Comparison of ENCODE assay signal across 31 cellular contexts in the genomic region with DNA sequence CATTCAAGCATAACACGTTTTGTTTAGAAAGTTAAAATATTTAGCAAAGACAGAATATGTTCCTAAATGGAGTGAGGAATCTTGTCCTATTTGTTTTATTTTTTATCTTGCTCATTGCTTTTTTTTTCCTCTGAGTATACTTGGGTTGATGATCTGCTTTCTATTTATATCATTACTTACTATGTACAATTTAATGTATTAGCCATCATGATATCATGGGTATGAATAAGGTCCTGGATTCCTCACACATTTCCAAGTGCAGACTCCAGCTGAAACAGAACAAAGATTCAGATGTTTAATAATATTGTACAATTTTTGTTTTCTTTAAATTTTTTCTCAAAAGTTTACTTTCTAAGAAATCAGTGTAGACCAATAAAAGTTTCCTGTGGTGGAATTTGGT.
"Had no signal": no experiment of that assay in that cellular context is flagged by ENCODE, and none has a peak within 500 bp of the region (broad histone marks: within the 10 kb centered on the region; RNA-seq: fewer than 3 reads in every experiment).

No MANE protein-coding gene starts in this region.

- H3K27ac ChIP-seq: ascending aorta, brain microvascular endothelial cell, coronary artery, esophagus muscularis mucosa, foreskin keratinocyte, gastroesophageal sphincter, heart right ventricle, VCaP had no signal

- H3K9me3 Mint-ChIP-seq: activated CD4-positive, alpha-beta memory T cell treated with anti-CD3 and anti-CD28 coated beads, Interleukin-2, amount 10 ng/mL, durations not matched to agents 7 days and 5 days; activated CD4-positive, alpha-beta T cell treated with anti-CD3 and anti-CD28 coated beads, Interleukin-2, amount 10 ng/mL, durations not matched to agents 7 days and 5 days; activated naive CD4-positive, alpha-beta T cell treated with anti-CD3 and anti-CD28 coated beads, Interleukin-2, amount 10 ng/mL, durations not matched to agents 7 days and 5 days; activated naive CD4-positive, alpha-beta T cell treated with anti-CD3 and anti-CD28 coated beads, Interleukin-2, amount 50 U/mL, for 72 hours; activated naive CD8-positive, alpha-beta T cell treated with anti-CD3 and anti-CD28 coated beads, Interleukin-2, amount 10 ng/mL, durations not matched to agents 7 days and 5 days; activated T-cell treated with anti-CD3 and anti-CD28 coated beads, Interleukin-2, amount 50 U/mL, for 24 hours; activated T-cell treated with anti-CD3 and anti-CD28 coated beads, Interleukin-2, amount 50 U/mL, for 72 hours; effector memory CD8-positive, alpha-beta T cell; WTC11 had no signal

- H3K4me1 ChIP-seq: esophagus muscularis mucosa, foreskin keratinocyte, gastroesophageal sphincter, heart right ventricle had no signal

- ATAC-seq: activated naive CD4-positive, alpha-beta T cell treated with anti-CD3 and anti-CD28 coated beads, Interleukin-2, amount 50 U/mL, for 72 hours; activated T-cell treated with anti-CD3 and anti-CD28 coated beads, Interleukin-2, amount 50 U/mL, for 72 hours; effector memory CD8-positive, alpha-beta T cell; foreskin keratinocyte; gastroesophageal sphincter; heart right ventricle had no signal

- H3K9me3 ChIP-seq: ascending aorta, esophagus muscularis mucosa, gastroesophageal sphincter, heart right ventricle had no signal

- H3K27me3 ChIP-seq: ascending aorta, brain microvascular endothelial cell, esophagus muscularis mucosa, foreskin keratinocyte, gastroesophageal sphincter, heart right ventricle had no signal

- H3K4me3 Mint-ChIP-seq: activated CD4-positive, alpha-beta memory T cell treated with anti-CD3 and anti-CD28 coated beads, Interleukin-2, amount 10 ng/mL, durations not matched to agents 7 days and 5 days; activated CD4-positive, alpha-beta T cell treated with anti-CD3 and anti-CD28 coated beads, Interleukin-2, amount 10 ng/mL, durations not matched to agents 7 days and 5 days; activated naive CD4-positive, alpha-beta T cell treated with anti-CD3 and anti-CD28 coated beads, Interleukin-2, amount 10 ng/mL, durations not matched to agents 7 days and 5 days; activated naive CD8-positive, alpha-beta T cell treated with anti-CD3 and anti-CD28 coated beads, Interleukin-2, amount 10 ng/mL, durations not matched to agents 7 days and 5 days; activated T-cell treated with anti-CD3 and anti-CD28 coated beads, Interleukin-2, amount 50 U/mL, for 24 hours; activated T-cell treated with anti-CD3 and anti-CD28 coated beads, Interleukin-2, amount 50 U/mL, for 72 hours; central memory CD8-positive, alpha-beta T cell; effector memory CD8-positive, alpha-beta T cell; WTC11 had no signal

- H3K4me1 Mint-ChIP-seq: activated CD4-positive, alpha-beta memory T cell treated with anti-CD3 and anti-CD28 coated beads, Interleukin-2, amount 10 ng/mL, durations not matched to agents 7 days and 5 days; activated CD4-positive, alpha-beta T cell treated with anti-CD3 and anti-CD28 coated beads, Interleukin-2, amount 10 ng/mL, durations not matched to agents 7 days and 5 days; activated naive CD4-positive, alpha-beta T cell treated with anti-CD3 and anti-CD28 coated beads, Interleukin-2, amount 10 ng/mL, durations not matched to agents 7 days and 5 days; activated naive CD8-positive, alpha-beta T cell treated with anti-CD3 and anti-CD28 coated beads, Interleukin-2, amount 10 ng/mL, durations not matched to agents 7 days and 5 days; central memory CD8-positive, alpha-beta T cell had no signal

- DNase-seq: activated CD4-positive, alpha-beta memory T cell treated with anti-CD3 and anti-CD28 coated beads, Interleukin-2, amount 10 ng/mL, durations not matched to agents 7 days and 5 days; activated CD4-positive, alpha-beta T cell treated with anti-CD3 and anti-CD28 coated beads for 1 hour; activated CD4-positive, alpha-beta T cell treated with anti-CD3 and anti-CD28 coated beads for 4 hours; activated CD4-positive, alpha-beta T cell treated with anti-CD3 and anti-CD28 coated beads, Interleukin-2, amount 10 ng/mL, durations not matched to agents 7 days and 5 days; activated CD4-positive, alpha-beta T cell treated with anti-CD3 and anti-CD28 coated beads, Interleukin-2, amount 50 U/mL, for 4 hours; activated CD8-positive, alpha-beta memory T cell treated with anti-CD3 and anti-CD28 coated beads, Interleukin-2, amount 50 U/mL, for 48 hours; activated gamma-delta T cell; activated naive CD4-positive, alpha-beta T cell; activated naive CD4-positive, alpha-beta T cell treated with anti-CD3 and anti-CD28 coated beads, Interleukin-2, amount 10 ng/mL, durations not matched to agents 7 days and 5 days; activated naive CD8-positive, alpha-beta T cell treated with anti-CD3 and anti-CD28 coated beads, Interleukin-2, amount 10 ng/mL, durations not matched to agents 7 days and 5 days; activated T-cell treated with anti-CD3 and anti-CD28 coated beads for 4 hours; activated T-cell treated with anti-CD3 and anti-CD28 coated beads, Interleukin-2, amount 50 U/mL, for 24 hours; activated T-cell treated with anti-CD3 and anti-CD28 coated beads, Interleukin-2, amount 50 U/mL, for 72 hours; brain microvascular endothelial cell; dermis blood vessel endothelial cell; effector CD4-positive, alpha-beta T cell; effector memory CD8-positive, alpha-beta T cell; erythroblast; foreskin keratinocyte; heart right ventricle; hippocampal formation; T-helper 2 cell had no signal

- FAIRE-seq: bronchial epithelial cell had no signal

- H3K4me3 ChIP-seq: ascending aorta, coronary artery, esophagus muscularis mucosa, gastroesophageal sphincter, heart right ventricle had no signal

- H3K27ac Mint-ChIP-seq: activated CD4-positive, alpha-beta memory T cell treated with anti-CD3 and anti-CD28 coated beads, Interleukin-2, amount 10 ng/mL, durations not matched to agents 7 days and 5 days; activated CD4-positive, alpha-beta T cell treated with anti-CD3 and anti-CD28 coated beads, Interleukin-2, amount 10 ng/mL, durations not matched to agents 7 days and 5 days; activated naive CD4-positive, alpha-beta T cell treated with anti-CD3 and anti-CD28 coated beads, Interleukin-2, amount 10 ng/mL, durations not matched to agents 7 days and 5 days; activated naive CD4-positive, alpha-beta T cell treated with anti-CD3 and anti-CD28 coated beads, Interleukin-2, amount 50 U/mL, for 72 hours; activated naive CD8-positive, alpha-beta T cell treated with anti-CD3 and anti-CD28 coated beads, Interleukin-2, amount 10 ng/mL, durations not matched to agents 7 days and 5 days; activated T-cell treated with anti-CD3 and anti-CD28 coated beads, Interleukin-2, amount 50 U/mL, for 24 hours; activated T-cell treated with anti-CD3 and anti-CD28 coated beads, Interleukin-2, amount 50 U/mL, for 72 hours; effector memory CD8-positive, alpha-beta T cell had no signal

- H3K36me3 Mint-ChIP-seq: activated naive CD4-positive, alpha-beta T cell treated with anti-CD3 and anti-CD28 coated beads, Interleukin-2, amount 10 ng/mL, durations not matched to agents 7 days and 5 days; activated naive CD4-positive, alpha-beta T cell treated with anti-CD3 and anti-CD28 coated beads, Interleukin-2, amount 50 U/mL, for 72 hours; activated naive CD8-positive, alpha-beta T cell treated with anti-CD3 and anti-CD28 coated beads, Interleukin-2, amount 10 ng/mL, durations not matched to agents 7 days and 5 days; WTC11 had no signal

- H3K27me3 Mint-ChIP-seq: activated CD4-positive, alpha-beta memory T cell treated with anti-CD3 and anti-CD28 coated beads, Interleukin-2, amount 10 ng/mL, durations not matched to agents 7 days and 5 days; activated CD4-positive, alpha-beta T cell treated with anti-CD3 and anti-CD28 coated beads, Interleukin-2, amount 10 ng/mL, durations not matched to agents 7 days and 5 days; activated naive CD4-positive, alpha-beta T cell treated with anti-CD3 and anti-CD28 coated beads, Interleukin-2, amount 10 ng/mL, durations not matched to agents 7 days and 5 days; activated naive CD8-positive, alpha-beta T cell treated with anti-CD3 and anti-CD28 coated beads, Interleukin-2, amount 10 ng/mL, durations not matched to agents 7 days and 5 days; activated T-cell treated with anti-CD3 and anti-CD28 coated beads, Interleukin-2, amount 50 U/mL, for 24 hours; central memory CD8-positive, alpha-beta T cell; effector memory CD8-positive, alpha-beta T cell had no signal

- H3K36me3 ChIP-seq: ascending aorta, brain microvascular endothelial cell, esophagus muscularis mucosa, gastroesophageal sphincter, heart right ventricle had no signal
